ENCODE assay signal across 2 cellular contexts in genomic region chr3:62539762-62540161, GRCh38.
TF ChIP-seq lines count a peak whose summit lies in the region.

No MANE protein-coding gene starts in this region.

TF ChIP-seq in GM23338, 12 proteins besides CTCF, POLR2A, EP300 and RAD21:
- TF ChIP-seq ZNF331 (CRISPR knock-in tag; IDR thresholded peaks at IDR 0.05; ENCODE audit: low read depth) (no peak), ZNF114 (CRISPR knock-in tag; IDR thresholded peaks at IDR 0.05) (no peak), CREB1 (CRISPR knock-in tag; IDR thresholded peaks at IDR 0.05; ENCODE audit: low read depth) (no peak), EZH2 (IDR thresholded peaks at IDR 0.05; ENCODE audit: low read depth, unreplicated experiment) (no peak), EZH2phosphoT487 (IDR thresholded peaks at IDR 0.05; ENCODE audit: unreplicated experiment) (no peak), NANOG (IDR thresholded peaks at IDR 0.05; ENCODE audit: borderline replicate concordance) (no peak), STAT1 (IDR thresholded peaks at IDR 0.05; ENCODE audit: unreplicated experiment) (no peak), ETS1 (IDR thresholded peaks at IDR 0.05) (no peak), ZNF462 (CRISPR knock-in tag; IDR thresholded peaks at IDR 0.05) (no peak), JUNB (IDR thresholded peaks at IDR 0.05; ENCODE audit: unreplicated experiment) (no peak), POLR2AphosphoS5 (IDR thresholded peaks at IDR 0.05; ENCODE audit: low read depth) (no peak)
- TF ChIP-seq, protein P1, sequence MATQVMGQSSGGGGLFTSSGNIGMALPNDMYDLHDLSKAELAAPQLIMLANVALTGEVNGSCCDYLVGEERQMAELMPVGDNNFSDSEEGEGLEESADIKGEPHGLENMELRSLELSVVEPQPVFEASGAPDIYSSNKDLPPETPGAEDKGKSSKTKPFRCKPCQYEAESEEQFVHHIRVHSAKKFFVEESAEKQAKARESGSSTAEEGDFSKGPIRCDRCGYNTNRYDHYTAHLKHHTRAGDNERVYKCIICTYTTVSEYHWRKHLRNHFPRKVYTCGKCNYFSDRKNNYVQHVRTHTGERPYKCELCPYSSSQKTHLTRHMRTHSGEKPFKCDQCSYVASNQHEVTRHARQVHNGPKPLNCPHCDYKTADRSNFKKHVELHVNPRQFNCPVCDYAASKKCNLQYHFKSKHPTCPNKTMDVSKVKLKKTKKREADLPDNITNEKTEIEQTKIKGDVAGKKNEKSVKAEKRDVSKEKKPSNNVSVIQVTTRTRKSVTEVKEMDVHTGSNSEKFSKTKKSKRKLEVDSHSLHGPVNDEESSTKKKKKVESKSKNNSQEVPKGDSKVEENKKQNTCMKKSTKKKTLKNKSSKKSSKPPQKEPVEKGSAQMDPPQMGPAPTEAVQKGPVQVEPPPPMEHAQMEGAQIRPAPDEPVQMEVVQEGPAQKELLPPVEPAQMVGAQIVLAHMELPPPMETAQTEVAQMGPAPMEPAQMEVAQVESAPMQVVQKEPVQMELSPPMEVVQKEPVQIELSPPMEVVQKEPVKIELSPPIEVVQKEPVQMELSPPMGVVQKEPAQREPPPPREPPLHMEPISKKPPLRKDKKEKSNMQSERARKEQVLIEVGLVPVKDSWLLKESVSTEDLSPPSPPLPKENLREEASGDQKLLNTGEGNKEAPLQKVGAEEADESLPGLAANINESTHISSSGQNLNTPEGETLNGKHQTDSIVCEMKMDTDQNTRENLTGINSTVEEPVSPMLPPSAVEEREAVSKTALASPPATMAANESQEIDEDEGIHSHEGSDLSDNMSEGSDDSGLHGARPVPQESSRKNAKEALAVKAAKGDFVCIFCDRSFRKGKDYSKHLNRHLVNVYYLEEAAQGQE (IDR thresholded peaks at IDR 0.05; ENCODE audit: unreplicated experiment) = no peak

TF ChIP-seq in H1, 55 proteins besides CTCF, POLR2A, EP300 and RAD21:
- no peak for TF ChIP-seq CBX8 (IDR thresholded peaks at IDR 0.05; ENCODE audit: borderline replicate concordance, low read depth, low read length)
- TF ChIP-seq CTBP2 (IDR thresholded peaks at IDR 0.05; ENCODE audit: borderline replicate concordance, insufficient read depth, insufficient read length, low read length) = no peak
- no peak for TF ChIP-seq E2F6 (IDR thresholded peaks at IDR 0.05)
- no peak for TF ChIP-seq TCF12 (IDR thresholded peaks at IDR 0.05; ENCODE audit: low read depth, low read length)
- TF ChIP-seq YY1 (IDR thresholded peaks at IDR 0.05; ENCODE audit: low read depth, low read length) = no peak
TF ChIP-seq in H1: peak in this region for 0.
